In genomic region chr9:137029058-137029922, GRCh38 we compare ENCODE assay signal across 1 cellular context.
TF ChIP-seq lines count a peak whose summit lies in the region.

No MANE protein-coding gene starts in this region.

TF ChIP-seq in HepG2, 621 proteins besides CTCF, POLR2A, EP300 and RAD21 (continued from another document):
- TF ChIP-seq HMGXB4 (CRISPR knock-in tag; IDR thresholded peaks at IDR 0.05; ENCODE audit: borderline replicate concordance in 1 of 2, low read depth in 1 of 2) (peak; percentile 51 to 53; a peak in 3 of 4 replicates), ZNF782 (CRISPR knock-in tag; IDR thresholded peaks at IDR 0.05; ENCODE audit: borderline replicate concordance) (no peak), PCBP1 (IDR thresholded peaks at IDR 0.05; ENCODE audit: borderline replicate concordance, low read depth, low read length) (0 out of 2 replicates have a peak, but pooled peaks have one; percentile 38), NRL (CRISPR knock-in tag; IDR thresholded peaks at IDR 0.05; ENCODE audit: borderline replicate concordance) (no peak)
